Comparison of ENCODE assay signal across 9 cellular contexts in the genomic region with DNA sequence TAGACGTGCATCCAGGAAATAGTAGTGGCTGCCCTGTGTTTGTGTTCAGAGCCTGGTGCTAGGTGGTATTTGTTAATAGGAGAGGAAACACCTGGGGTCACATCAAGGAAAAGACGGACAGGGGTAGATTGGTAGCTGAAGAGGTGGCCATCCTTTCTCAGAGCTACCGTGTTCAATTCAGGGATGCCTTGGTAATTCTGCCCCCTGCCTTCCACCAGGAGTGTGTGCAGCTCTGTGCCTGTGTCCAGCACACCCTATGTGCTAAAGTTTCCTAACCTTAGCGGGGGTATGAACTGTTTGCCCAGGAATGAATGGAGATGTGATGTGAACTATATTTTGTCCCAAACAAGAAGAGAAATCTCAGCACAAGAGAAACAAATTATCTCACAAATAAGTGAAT.
DNase-seq lines count a peak whose midpoint lies in the region; ATAC-seq, FAIRE-seq and TF ChIP-seq lines count a peak whose summit lies in the region.
"Had no signal": no experiment of that assay in that cellular context is flagged by ENCODE, and none has a peak within 500 bp of the region (broad histone marks: within the 10 kb centered on the region; RNA-seq: fewer than 3 reads in every experiment).

No MANE protein-coding gene starts in this region.

- intact Hi-C loops in HCT116 (cut with micrococcal nuclease): loop anchor here (1.0 kb wide), 1 partner anchor 81 kb away; no protein-coding TSS in a partner anchor
- intact Hi-C loops in K562 (cut with micrococcal nuclease): no loop called here

- CTCF ChIA-PET in HCT116 (lab: Charles Lee) (interaction anchor here (0.8 to 3.2 kb wide), 4 partner anchors 18 to 404 kb away, joined by 3 to 48 read pairs (median 6); no protein-coding TSS in a partner anchor), K562 (lab: Yijun Ruan, JAX; ENCODE audit: low intra/inter-chr PET ratio) (interaction anchor here (1.3 kb wide), 1 partner anchor 81 kb away, joined by 5 read pairs; no protein-coding TSS in a partner anchor)

- H3K9me1 ChIP-seq in K562 (ENCODE audit: control insufficient read depth, insufficient read depth, low read length) (no peaks in the 10 kb centered on the region), keratinocyte (ENCODE audit: control insufficient read depth, extremely low read depth, insufficient read depth, low read length) (no peaks in the 10 kb centered on the region)

- H3K27ac ChIP-seq in 22Rv1 (no peak overlapping the region), HCT116 (ENCODE audit: low read depth, low read length) (no peak overlapping the region), K562 (ENCODE audit: extremely low read depth, low read depth, low read length) (no peak overlapping the region), keratinocyte (ENCODE audit: control insufficient read depth, insufficient read depth, low read length) (no peak overlapping the region)

- no peak for DNase-seq in HCT116 (ENCODE audit: low read depth, low spot score)
- DNase-seq in K562 (ENCODE audit: extremely low read depth in 1 of 4, low spot score in 3 of 4): no peak
- no peak for DNase-seq in keratinocyte (ENCODE audit: low read depth, low spot score)
- no peak for DNase-seq in KG1 (lab: John Stamatoyannopoulos, UW)
- DNase-seq in A172 (ENCODE audit: low spot score): no peak
- DNase-seq in cortex of kidney (lab: John Stamatoyannopoulos, UW): no peak
- DNase-seq: NCI-H2227 treated with DMSO at 0.1 percent for 48 hours had no signal

- H3K9me2 ChIP-seq in HCT116 (ENCODE audit: insufficient read depth): no peaks in the 10 kb centered on the region

- H3K4me1 ChIP-seq in HCT116 (ENCODE audit: control insufficient read depth in 1 of 2, insufficient read depth in 2 of 2, low read length in 2 of 2): no peaks in the 10 kb centered on the region
- no peaks in the 10 kb centered on the region for H3K4me1 ChIP-seq in K562 (replicated peaks in 1 of 2; ENCODE audit: control insufficient read depth in 2 of 2, insufficient read depth in 2 of 2, low read length in 2 of 2)
- H3K4me1 ChIP-seq in keratinocyte (ENCODE audit: control insufficient read depth, extremely low read depth, insufficient read depth, low read length): no peaks in the 10 kb centered on the region

- H4K20me1 ChIP-seq in HCT116 (ENCODE audit: insufficient read depth): no peaks in the 10 kb centered on the region
- H4K20me1 ChIP-seq in K562 (replicated peaks; ENCODE audit: control insufficient read depth, insufficient read depth, low read length): no peaks in the 10 kb centered on the region
- no peaks in the 10 kb centered on the region for H4K20me1 ChIP-seq in keratinocyte (ENCODE audit: control insufficient read depth, extremely low read depth, insufficient read depth, low read length)

- TF ChIP-seq CTCF in 22Rv1 (IDR thresholded peaks at IDR 0.05) (peak; percentile 53), HCT116 (IDR thresholded peaks at IDR 0.05 in 2 of 3, conservative IDR thresholded peaks at IDR 0.05 in 1 of 3; ENCODE audit: borderline replicate concordance in 1 of 3, insufficient read depth in 1 of 3, low read depth in 2 of 3, low read length in 2 of 3) (peak; percentile 36 to 57 (median 55); a peak in 5 of 6 replicates), K562 (IDR thresholded peaks at IDR 0.05 in 2 of 3, conservative IDR thresholded peaks at IDR 0.05 in 1 of 3; ENCODE audit: insufficient read depth in 2 of 3, low read depth in 1 of 3, low read length in 3 of 3) (peak; percentile 8 to 26 (median 12); a peak in 2 of 6 replicates), keratinocyte (optimal IDR thresholded peaks at IDR 0.05 in 1 of 3, IDR thresholded peaks at IDR 0.05 in 1 of 3, conservative IDR thresholded peaks at IDR 0.05 in 1 of 3; ENCODE audit: extremely low read depth in 1 of 3, insufficient read depth in 2 of 3, low read length in 3 of 3) (peak; percentile 65 to 84 (median 83))

- H3K9me3 ChIP-seq in HCT116 (ENCODE audit: control insufficient read depth in 1 of 2, insufficient read depth in 1 of 2, low read depth in 1 of 2, low read length in 2 of 2): no peaks in the 10 kb centered on the region
- no peaks in the 10 kb centered on the region; the same call in 1 of the 2 replicates for H3K9me3 ChIP-seq in K562 (replicated peaks; ENCODE audit: control insufficient read depth, insufficient read depth, low read depth, low read length)
- H3K9me3 ChIP-seq in keratinocyte (ENCODE audit: control insufficient read depth, low read depth, low read length): no peaks in the 10 kb centered on the region

- dilution Hi-C loops in keratinocyte (cut with MboI; ENCODE audit: extremely low pct_ligation_motif_present, low sequenced_read_pairs): no loop called here

- BruUV-seq in HCT116 (replicated peaks; lab: Mats Ljungman, UMichigan): no TSS peak
- no TSS peak for BruUV-seq in K562 (replicated peaks; lab: Mats Ljungman, UMichigan)

- H3K79me2 ChIP-seq in HCT116 (ENCODE audit: insufficient read depth, low read length) (no peaks in the 10 kb centered on the region), K562 (ENCODE audit: control insufficient read depth, insufficient read depth, low read length) (no peaks in the 10 kb centered on the region), keratinocyte (ENCODE audit: control insufficient read depth, insufficient read depth, low read length) (no peaks in the 10 kb centered on the region)

- H3K4me2 ChIP-seq in HCT116 (ENCODE audit: low read length): no peak overlapping the region
- H3K4me2 ChIP-seq in K562 (ENCODE audit: insufficient read depth, low read length): no peak overlapping the region
- H3K4me2 ChIP-seq in keratinocyte (ENCODE audit: control insufficient read depth, extremely low read depth, insufficient read depth, low read depth, low read length): no peak overlapping the region

- POLR2A ChIA-PET in HCT116 (lab: Charles Lee) (no interaction called here), K562 (lab: Yijun Ruan, JAX) (interaction anchor here (0.6 kb wide), 1 partner anchor 404 kb away, joined by 3 read pairs; no protein-coding TSS in a partner anchor)

- in situ Hi-C loops in K562 (cut with MboI): no loop called here

- 0% methylated on average over 4 of the region's 4 CpGs for WGBS in K562 (ENCODE audit: insufficient coverage, low coverage, missing lambda C conversion rate)

- no peak for TF ChIP-seq EP300 in K562 (IDR thresholded peaks at IDR 0.05; ENCODE audit: low read length)

- H3K9ac ChIP-seq in HCT116 (ENCODE audit: low read length) (no peak overlapping the region), K562 (ENCODE audit: insufficient read depth in 1 of 2, low read depth in 2 of 2, low read length in 2 of 2) (no peak overlapping the region), keratinocyte (ENCODE audit: control insufficient read depth, extremely low read depth, insufficient read depth, low read length) (no peak overlapping the region)

- no peak for FAIRE-seq in K562 (lab: Jason Lieb, UNC)
- no peak for FAIRE-seq in keratinocyte (lab: Jason Lieb, UNC)

- RAD21 ChIA-PET in HCT116 (lab: Charles Lee; ENCODE audit: low non-redundant PET in 1 of 2, low total read pairs in 2 of 2, uncharacterized antibody in 2 of 2, unreplicated experiment in 2 of 2): interaction anchor here (1.0 to 1.1 kb wide), 2 partner anchors 80 to 81 kb away, joined by 3 to 4 read pairs; no protein-coding TSS in a partner anchor

- TF ChIP-seq POLR2A in HCT116 (IDR thresholded peaks at IDR 0.05; ENCODE audit: borderline replicate concordance, extremely low read depth, insufficient read depth, insufficient read length) (no peak), K562 (conservative IDR thresholded peaks at IDR 0.05) (no peak)

- H3K4me3 ChIP-seq in HCT116 (replicated peaks in 1 of 2; ENCODE audit: low read depth in 1 of 2, low read length in 2 of 2) (no peak overlapping the region), K562 (no peak overlapping the region), keratinocyte (ENCODE audit: control insufficient read depth in 2 of 3, extremely low read depth in 1 of 3, insufficient read depth in 2 of 3, low read depth in 1 of 3, low read length in 3 of 3) (no peak overlapping the region)

- H3K36me3 ChIP-seq in HCT116 (ENCODE audit: control insufficient read depth in 1 of 2, insufficient read depth in 2 of 2, low read length in 2 of 2) (no peaks in the 10 kb centered on the region), K562 (ENCODE audit: control insufficient read depth, insufficient read depth, low read length) (no peaks in the 10 kb centered on the region), keratinocyte (ENCODE audit: control insufficient read depth in 2 of 2, extremely low read depth in 1 of 2, insufficient read depth in 2 of 2, low read length in 2 of 2) (no peaks in the 10 kb centered on the region)

- H2AFZ ChIP-seq in HCT116 (ENCODE audit: low read depth, low read length, poor library complexity, severe bottlenecking) (no peak overlapping the region), K562 (ENCODE audit: low read depth, low read length) (no peak overlapping the region), keratinocyte (ENCODE audit: control insufficient read depth, low read length) (no peak overlapping the region)

- TF ChIP-seq RAD21 in HCT116 (IDR thresholded peaks at IDR 0.05; ENCODE audit: low read depth): peak; percentile 41
- no peak for TF ChIP-seq RAD21 in K562 (CRISPR knock-in tag; conservative IDR thresholded peaks at IDR 0.05 in 1 of 2, IDR thresholded peaks at IDR 0.05 in 1 of 2)

- ATAC-seq in HCT116 (peak; percentile 88), K562 (no peak), HG03378 (IDR thresholded peaks at IDR 0.05; ENCODE audit: unreplicated experiment) (no peak)

- H3K27me3 ChIP-seq in HCT116 (ENCODE audit: insufficient read depth, low read length) (no peaks in the 10 kb centered on the region), K562 (ENCODE audit: control insufficient read depth in 2 of 2, insufficient read depth in 2 of 2, low read length in 2 of 2) (no peaks in the 10 kb centered on the region), keratinocyte (ENCODE audit: control insufficient read depth, extremely low read depth, insufficient read depth, low read length) (peaks cover 9% of the 10 kb centered on the region)

TF ChIP-seq in HCT116, 20 proteins besides CTCF, POLR2A, EP300 and RAD21:
- no peak for TF ChIP-seq ZNF274 (IDR thresholded peaks at IDR 0.05; ENCODE audit: low read depth, low read length)
- TF ChIP-seq JUND (IDR thresholded peaks at IDR 0.05): no peak
- TF ChIP-seq EZH2phosphoT487 (IDR thresholded peaks at IDR 0.05; ENCODE audit: borderline replicate concordance): no peak

TF ChIP-seq in K562, 482 proteins besides CTCF, POLR2A, EP300 and RAD21 (continues in another document):
- TF ChIP-seq POLR3A (IDR thresholded peaks at IDR 0.05; ENCODE audit: borderline replicate concordance, extremely low read depth, insufficient read depth, insufficient read length) (no peak), ZC3H11A (IDR thresholded peaks at IDR 0.05; ENCODE audit: low read depth, low read length) (no peak), ZBTB26 (CRISPR knock-in tag; IDR thresholded peaks at IDR 0.05) (no peak)

Comparison
In these comparisons a context has a peak if more than half of its experiments do, and no peak if none do; other contexts are left out.
1. CTCF ChIP-seq: peak in every context shown above with its lines; median percentile 83 in keratinocyte; 55 in HCT116; 53 in 22Rv1; 12 in K562.